1 cellular context compared by ENCODE assay signal in the genomic region with DNA sequence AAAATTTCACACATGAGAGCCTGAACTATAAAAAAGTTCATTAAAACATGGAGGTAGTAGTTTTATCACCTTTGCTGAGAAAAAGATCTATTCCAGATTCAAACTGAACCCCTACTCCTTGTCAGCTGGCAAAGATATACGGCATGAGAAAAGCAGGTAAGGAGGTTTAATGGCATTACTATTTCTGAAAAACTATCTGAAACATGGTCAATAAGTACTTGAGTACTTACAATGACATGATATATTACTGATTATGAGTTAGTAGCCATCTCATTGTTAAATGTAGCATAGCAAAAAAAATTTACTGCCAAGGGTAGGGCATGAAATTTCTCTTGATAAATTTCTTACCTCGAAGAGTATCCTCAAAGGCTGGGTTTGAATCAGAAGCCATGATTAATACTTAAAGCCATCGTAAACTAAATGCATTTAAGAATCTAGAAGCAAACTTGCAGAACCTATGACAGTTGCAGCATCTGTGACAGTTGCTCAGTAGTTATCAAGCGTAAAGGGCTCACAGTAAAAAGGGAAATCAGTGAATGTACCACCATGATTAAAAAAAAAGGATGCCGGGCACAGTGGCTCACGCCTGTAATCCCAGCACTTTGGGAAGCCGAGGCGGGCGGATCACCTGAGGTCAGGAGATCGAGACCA.
TF ChIP-seq lines count a peak whose summit lies in the region.

No MANE protein-coding gene starts in this region.

TF ChIP-seq in IMR-90, 13 proteins besides CTCF, POLR2A, EP300 and RAD21 (continued from another document):
- TF ChIP-seq FOS (IDR thresholded peaks at IDR 0.05; ENCODE audit: low read depth, low read length) (no peak), RCOR1 (IDR thresholded peaks at IDR 0.05; ENCODE audit: insufficient replicate concordance, low read length) (no peak), BHLHE40 (IDR thresholded peaks at IDR 0.05; ENCODE audit: low read depth, low read length) (no peak)
- TF ChIP-seq, protein P1, sequence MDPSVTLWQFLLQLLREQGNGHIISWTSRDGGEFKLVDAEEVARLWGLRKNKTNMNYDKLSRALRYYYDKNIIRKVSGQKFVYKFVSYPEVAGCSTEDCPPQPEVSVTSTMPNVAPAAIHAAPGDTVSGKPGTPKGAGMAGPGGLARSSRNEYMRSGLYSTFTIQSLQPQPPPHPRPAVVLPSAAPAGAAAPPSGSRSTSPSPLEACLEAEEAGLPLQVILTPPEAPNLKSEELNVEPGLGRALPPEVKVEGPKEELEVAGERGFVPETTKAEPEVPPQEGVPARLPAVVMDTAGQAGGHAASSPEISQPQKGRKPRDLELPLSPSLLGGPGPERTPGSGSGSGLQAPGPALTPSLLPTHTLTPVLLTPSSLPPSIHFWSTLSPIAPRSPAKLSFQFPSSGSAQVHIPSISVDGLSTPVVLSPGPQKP (IDR thresholded peaks at IDR 0.05; ENCODE audit: borderline replicate concordance, low read depth, low read length) = no peak
